19 cellular contexts compared by ENCODE assay signal in genomic region chr15:92377083-92377789, GRCh38. TPM values are rescaled to one million over a fixed set of nuclear protein-coding genes. Genes with fewer than 3 reads are reported as not detected.
DNase-seq lines count a peak whose midpoint lies in the region; ATAC-seq and TF ChIP-seq lines count a peak whose summit lies in the region.
"Had no signal": no experiment of that assay in that cellular context is flagged by ENCODE, and none has a peak within 500 bp of the region (broad histone marks: within the 10 kb centered on the region; RNA-seq: fewer than 3 reads in every experiment).

No MANE protein-coding gene starts in this region.

- H3K9me2 ChIP-seq in HCT116 (ENCODE audit: insufficient read depth) = no peaks in the 10 kb centered on the region

- no peak overlapping the region for H2AFZ ChIP-seq in HCT116 (ENCODE audit: low read depth, low read length, poor library complexity, severe bottlenecking)

- H3K9me3 ChIP-seq in HCT116 (ENCODE audit: control insufficient read depth in 1 of 2, insufficient read depth in 1 of 2, low read depth in 1 of 2, low read length in 2 of 2) (no peaks in the 10 kb centered on the region), SJCRH30 (replicated peaks) (no peaks in the 10 kb centered on the region), heart left ventricle (peaks cover 0 to 7% (median 0%) of the 10 kb centered on the region in 12 donors), skeletal muscle satellite cell (replicated peaks; ENCODE audit: low read length) (no peaks in the 10 kb centered on the region)
- no peaks in the 10 kb centered on the region for H3K9me3 ChIP-seq in effector memory CD4-positive, alpha-beta T cell (ENCODE audit: control insufficient read depth, low read length)
- H3K9me3 ChIP-seq: tibial artery had no signal

- DNase-seq in HCT116 (ENCODE audit: low read depth, low spot score) = no peak
- peak; percentile 82 to 83 for DNase-seq in SJCRH30
- peak; percentile 58 to 76 (median 64) for DNase-seq in heart left ventricle
- DNase-seq in effector memory CD4-positive, alpha-beta T cell = no peak
- DNase-seq in activated CD4-positive, alpha-beta T cell treated with anti-CD3 and anti-CD28 coated beads for 4 hours = no peak
- no peak for DNase-seq in GM13976 (ENCODE audit: low spot score)
- DNase-seq: activated CD4-positive, alpha-beta T cell treated with anti-CD3 and anti-CD28 coated beads for 1 hour; activated naive CD8-positive, alpha-beta T cell treated with anti-CD3 and anti-CD28 coated beads, Interleukin-2, amount 50 U/mL, for 24 hours; activated T-cell treated with anti-CD3 and anti-CD28 coated beads, Interleukin-2, amount 50 U/mL, for 1 hour; CD4-positive, alpha-beta memory T cell; natural killer cell; NCI-H1092; NCI-H226; retina; tibial artery had no signal

- H3K79me2 ChIP-seq in HCT116 (ENCODE audit: insufficient read depth, low read length) = no peaks in the 10 kb centered on the region

- TF ChIP-seq POLR2A in HCT116 (IDR thresholded peaks at IDR 0.05; ENCODE audit: borderline replicate concordance, extremely low read depth, insufficient read depth, insufficient read length) = no peak
- TF ChIP-seq POLR2A in heart left ventricle (IDR thresholded peaks at IDR 0.05) = no peak

- H3K9ac ChIP-seq in HCT116 (ENCODE audit: low read length) (no peak overlapping the region), skeletal muscle satellite cell (ENCODE audit: low read depth, low read length) (no peak overlapping the region)

- intact Hi-C loops in HCT116 (cut with micrococcal nuclease) = no loop called here
- intact Hi-C loops in heart left ventricle (cut with DNase I) = no loop called here

- POLR2A ChIA-PET in HCT116 (lab: Charles Lee) = no interaction called here

- H4K20me1 ChIP-seq in HCT116 (ENCODE audit: insufficient read depth) = no peaks in the 10 kb centered on the region

- H3K27me3 ChIP-seq in HCT116 (ENCODE audit: insufficient read depth, low read length) = peaks cover 29% of the 10 kb centered on the region; the same call in 1 of the 2 replicates
- H3K27me3 ChIP-seq in SJCRH30 = no peaks in the 10 kb centered on the region; the same call in 1 of the 2 replicates
- H3K27me3 ChIP-seq in heart left ventricle = no peaks in the 10 kb centered on the region
- H3K27me3 ChIP-seq in skeletal muscle satellite cell (ENCODE audit: control insufficient read depth, insufficient read depth, low read length) = no peaks in the 10 kb centered on the region
- H3K27me3 ChIP-seq in effector memory CD4-positive, alpha-beta T cell (replicated peaks; ENCODE audit: control insufficient read depth, insufficient read depth, low read length, poor library complexity, severe bottlenecking) = no peaks in the 10 kb centered on the region
- H3K27me3 ChIP-seq: tibial artery had no signal

- TF ChIP-seq CTCF in HCT116 (IDR thresholded peaks at IDR 0.05 in 2 of 3, conservative IDR thresholded peaks at IDR 0.05 in 1 of 3; ENCODE audit: borderline replicate concordance in 1 of 3, insufficient read depth in 1 of 3, low read depth in 2 of 3, low read length in 2 of 3) = no peak
- no peak for TF ChIP-seq CTCF in heart left ventricle (IDR thresholded peaks at IDR 0.05)
- TF ChIP-seq CTCF in GM13976 (IDR thresholded peaks at IDR 0.05; ENCODE audit: borderline replicate concordance, control extremely low read depth, extremely low read depth, insufficient read depth, missing control alignments) = no peak

- CTCF ChIA-PET in HCT116 (lab: Charles Lee) = interaction anchor here (0.7 to 1.5 kb wide), 3 partner anchors 14 to 286 kb away, joined by 3 read pairs; no protein-coding TSS in a partner anchor

- WGBS in heart left ventricle, 4 donors = 55 to 57% (median 56%) methylated on average over 10 of the region's 10 CpGs

- BruUV-seq in HCT116 (replicated peaks; lab: Mats Ljungman, UMichigan) = no TSS peak

- H3K4me3 ChIP-seq in HCT116 (replicated peaks in 1 of 2; ENCODE audit: low read depth in 1 of 2, low read length in 2 of 2) (no peak overlapping the region), SJCRH30 (no peak overlapping the region), heart left ventricle (no peak overlapping the region), skeletal muscle satellite cell (ENCODE audit: low read length) (no peak overlapping the region)
- no peak overlapping the region for H3K4me3 ChIP-seq in effector memory CD4-positive, alpha-beta T cell (ENCODE audit: insufficient read depth, low read depth, low read length, poor library complexity, severe bottlenecking)
- H3K4me3 ChIP-seq: tibial artery had no signal

- RAD21 ChIA-PET in HCT116 (lab: Charles Lee; ENCODE audit: low non-redundant PET in 1 of 2, low total read pairs in 2 of 2, uncharacterized antibody in 2 of 2, unreplicated experiment in 2 of 2) = no interaction called here

- H3K36me3 ChIP-seq in HCT116 (ENCODE audit: control insufficient read depth in 1 of 2, insufficient read depth in 2 of 2, low read length in 2 of 2) (no peaks in the 10 kb centered on the region), SJCRH30 (no peaks in the 10 kb centered on the region), heart left ventricle (no peaks in the 10 kb centered on the region), skeletal muscle satellite cell (ENCODE audit: insufficient read depth, low read length) (no peaks in the 10 kb centered on the region)
- H3K36me3 ChIP-seq in effector memory CD4-positive, alpha-beta T cell (ENCODE audit: control insufficient read depth, insufficient read depth, low read length) = no peaks in the 10 kb centered on the region
- H3K36me3 ChIP-seq: tibial artery had no signal

- H3K4me2 ChIP-seq in HCT116 (ENCODE audit: low read length) (0 out of 2 replicates have a peak overlapping the region, but pooled peaks have one; percentile 25), skeletal muscle satellite cell (ENCODE audit: low read length) (peak overlapping the region; percentile 21)

- H3K27ac ChIP-seq in HCT116 (ENCODE audit: low read depth, low read length) (no peak overlapping the region), SJCRH30 (no peak overlapping the region), heart left ventricle (peak overlapping the region in 7 of 12 donors; percentile 24 to 65 (median 52))
- H3K27ac ChIP-seq in effector memory CD4-positive, alpha-beta T cell (ENCODE audit: insufficient read depth, low read length, poor library complexity, severe bottlenecking) = no peak overlapping the region
- H3K27ac ChIP-seq: epithelial cell of prostate, tibial artery had no signal

- peaks cover 0 to 5% of the 10 kb centered on the region in 2 experiments; a peak in 2 of 4 replicates for H3K4me1 ChIP-seq in HCT116 (ENCODE audit: control insufficient read depth in 1 of 2, insufficient read depth in 2 of 2, low read length in 2 of 2)
- peaks cover 5% of the 10 kb centered on the region; the same call in 1 of the 2 replicates for H3K4me1 ChIP-seq in SJCRH30
- H3K4me1 ChIP-seq in heart left ventricle = peaks cover 0 to 15% (median 3%) of the 10 kb centered on the region in 12 donors
- H3K4me1 ChIP-seq in skeletal muscle satellite cell (ENCODE audit: control insufficient read depth, insufficient read depth, low read length) = peaks cover 6% of the 10 kb centered on the region
- H3K4me1 ChIP-seq in effector memory CD4-positive, alpha-beta T cell (ENCODE audit: control insufficient read depth, insufficient read depth, low read length, poor library complexity, severe bottlenecking) = no peaks in the 10 kb centered on the region
- H3K4me1 ChIP-seq: tibial artery had no signal

- ATAC-seq in HCT116 = peak; percentile 65
- ATAC-seq in heart left ventricle = peak; percentile 86 to 99 (median 97)
- ATAC-seq: activated naive CD8-positive, alpha-beta T cell treated with anti-CD3 and anti-CD28 coated beads, Interleukin-2, amount 50 U/mL, for 24 hours; left lobe of liver; natural killer cell had no signal

- TF ChIP-seq RAD21 in HCT116 (IDR thresholded peaks at IDR 0.05; ENCODE audit: low read depth) = no peak

- in situ Hi-C loops in GM13976 (cut with MboI; ENCODE audit: low sequenced_read_pairs, unreplicated experiment) = loop anchor here (25.0 kb wide), 1 partner anchor 335 kb away; no protein-coding TSS in a partner anchor

TF ChIP-seq in HCT116, 20 proteins besides CTCF, POLR2A, EP300 and RAD21 (continues in another document):
- TF ChIP-seq FOSL1 (IDR thresholded peaks at IDR 0.05; ENCODE audit: low read depth) (no peak), REST (IDR thresholded peaks at IDR 0.05; ENCODE audit: low read depth) (no peak)

RNA-seq across cellular contexts. Expression of gene ST8SIA2, which starts 16.4 kb away (rescaled TPM):
- total RNA-seq in HCT116 (2021; ENCODE audit: unreplicated experiment) (not detected), heart left ventricle (10 to 100 TPM in 1 of 9 donors, 1 to 10 TPM in 8; 2.8 to 14.3 (median 3.9) TPM)
- polyA plus RNA-seq in HCT116 (2012) = not detected in 2 replicates
- total RNA-seq in SJCRH30 (2014; rRNA removed; shearing (Covaris generic)) = 1.3 and 2.1 TPM in 2 replicates
- polyA plus RNA-seq in heart left ventricle = 1 to 10 TPM in 1 of 2 donors, under 1 TPM in 1; 0.50 to 2.1 TPM
- 3.5 TPM in 1 of 2 replicates, not detected in the other for total RNA-seq in skeletal muscle satellite cell (2012; rRNA removed)
- total RNA-seq: CD4-positive, alpha-beta memory T cell; left lobe of liver; natural killer cell; T-helper 1 cell treated with Interleukin-12 subunit alpha and Interleukin-12 subunit beta and Interleukin-4 antibody, amounts not matched to agents 30 ng/mL and 1 ng/mL, for 36 hours had no signal
- polyA plus RNA-seq: CD4-positive, alpha-beta memory T cell had no signal

Comparison
In these comparisons a context has a peak if more than half of its experiments do, and no peak if none do; other contexts are left out.
1. DNase-seq: peak in SJCRH30 (2 of 2) and heart left ventricle (5 of 5); none in HCT116 (single experiment), effector memory CD4-positive, alpha-beta T cell (0 of 3), activated CD4-positive, alpha-beta T cell treated with anti-CD3 and anti-CD28 coated beads for 4 hours (0 of 2) and GM13976 (single experiment).
2. H3K27ac ChIP-seq: peak in heart left ventricle (7 of 12); none in HCT116 (single experiment), SJCRH30 (single experiment) and effector memory CD4-positive, alpha-beta T cell (single experiment).